In genomic region chr12:107515446-107515958, GRCh38 we compare ENCODE assay signal across 8 cellular contexts.
DNase-seq lines count a peak whose midpoint lies in the region; ATAC-seq and TF ChIP-seq lines count a peak whose summit lies in the region.

No MANE protein-coding gene starts in this region.

- ATAC-seq in Right ventricle myocardium inferior (peak; percentile 91), GM21786 (IDR thresholded peaks at IDR 0.05; ENCODE audit: unreplicated experiment) (no peak)

- TF ChIP-seq CTCF in fibroblast of mammary gland (conservative IDR thresholded peaks at IDR 0.05; ENCODE audit: control insufficient read depth, insufficient read depth, low read depth, low read length): no peak

- peak; percentile 62 for DNase-seq in Right ventricle myocardium inferior (ENCODE audit: missing footprints)
- no peak for DNase-seq in cardiac septum (ENCODE audit: low spot score)
- peak; percentile 99 for DNase-seq in fibroblast of mammary gland (ENCODE audit: low read depth)
- DNase-seq in smooth muscle cell of the brain vasculature (ENCODE audit: low read depth, low spot score): peak; percentile 73
- no peak for DNase-seq in mesenteric fat pad (ENCODE audit: low spot score)
- DNase-seq in hepatic stellate cell (ENCODE audit: low spot score): no peak

- H3K27ac Mint-ChIP-seq in T-helper 1 cell treated with Interleukin-12 subunit alpha and Interleukin-12 subunit beta and Interleukin-4 antibody, amounts not matched to agents 30 μg/mL and 1 μg/mL, for 36 hours: peak overlapping the region; percentile 47

- H3K4me1 Mint-ChIP-seq in T-helper 1 cell treated with Interleukin-12 subunit alpha and Interleukin-12 subunit beta and Interleukin-4 antibody, amounts not matched to agents 30 μg/mL and 1 μg/mL, for 36 hours (ENCODE audit: low read depth): peaks cover 15% of the 10 kb centered on the region

- H3K4me3 Mint-ChIP-seq in T-helper 1 cell treated with Interleukin-12 subunit alpha and Interleukin-12 subunit beta and Interleukin-4 antibody, amounts not matched to agents 30 μg/mL and 1 μg/mL, for 36 hours: peak overlapping the region; percentile 21

- no peaks in the 10 kb centered on the region for H3K27me3 Mint-ChIP-seq in T-helper 1 cell treated with Interleukin-12 subunit alpha and Interleukin-12 subunit beta and Interleukin-4 antibody, amounts not matched to agents 30 μg/mL and 1 μg/mL, for 36 hours (ENCODE audit: low read depth)

- intact Hi-C loops in Right ventricle myocardium inferior (cut with DNase I): no loop called here
- intact Hi-C loops in cardiac septum (cut with DNase I): no loop called here

- H3K36me3 Mint-ChIP-seq in T-helper 1 cell treated with Interleukin-12 subunit alpha and Interleukin-12 subunit beta and Interleukin-4 antibody, amounts not matched to agents 30 μg/mL and 1 μg/mL, for 36 hours (ENCODE audit: low read depth): peaks cover 12% of the 10 kb centered on the region

- H3K4me3 ChIP-seq in fibroblast of mammary gland (ENCODE audit: control insufficient read depth, low read depth, low read length): no peak overlapping the region

- peaks cover 9% of the 10 kb centered on the region for H3K9me3 Mint-ChIP-seq in T-helper 1 cell treated with Interleukin-12 subunit alpha and Interleukin-12 subunit beta and Interleukin-4 antibody, amounts not matched to agents 30 μg/mL and 1 μg/mL, for 36 hours

Comparison
In these comparisons a context has a peak if more than half of its experiments do, and no peak if none do; other contexts are left out.
1. DNase-seq: peak in Right ventricle myocardium inferior (single experiment), fibroblast of mammary gland (single experiment) and smooth muscle cell of the brain vasculature (single experiment); none in cardiac septum (single experiment), mesenteric fat pad (single experiment) and hepatic stellate cell (single experiment).